ENCODE assay signal across 31 cellular contexts in genomic region chr14:78090820-78091219, GRCh38.
"Had no signal": no experiment of that assay in that cellular context is flagged by ENCODE, and none has a peak within 500 bp of the region (broad histone marks: within the 10 kb centered on the region; RNA-seq: fewer than 3 reads in every experiment).

No MANE protein-coding gene starts in this region.

- H3K36me3 ChIP-seq: neutrophil, ovary, spleen, suprapubic skin, thoracic aorta, thyroid gland, transverse colon, upper lobe of right lung, uterus had no signal

- H3K4me3 Mint-ChIP-seq: naive B cell; naive thymus-derived CD8-positive, alpha-beta T cell; natural killer cell treated with Interleukin-12 subunit alpha and Interleukin-12 subunit beta and Interleukin-15 and Interleukin-18, amount 100 ng/mL, for 72 hours; nephron progenitor cell; neural crest cell; stimulated activated memory B cell treated with anti-CD40 and anti-IgM and Interleukin-4, amounts not matched to agents 10 μg/mL and 1 μg/mL and 100 μg/mL, for 72 hours; stimulated activated naive CD8-positive, alpha-beta T cell treated with anti-CD3 and anti-CD28 coated beads, Interleukin-15, amount 100 ng/mL, for 72 hours; type B pancreatic cell had no signal

- H3K36me3 Mint-ChIP-seq: naive B cell; naive thymus-derived CD8-positive, alpha-beta T cell; natural killer cell treated with Interleukin-12 subunit alpha and Interleukin-12 subunit beta and Interleukin-15 and Interleukin-18, amount 100 ng/mL, for 72 hours; stimulated activated memory B cell treated with anti-CD40 and anti-IgM and Interleukin-4, amounts not matched to agents 10 μg/mL and 1 μg/mL and 100 μg/mL, for 72 hours; type B pancreatic cell had no signal

- H2AFZ ChIP-seq: parathyroid adenoma had no signal

- H3K79me2 ChIP-seq: parathyroid adenoma had no signal

- H3K9me3 ChIP-seq: neutrophil, ovary, psoas muscle, spleen, suprapubic skin, thoracic aorta, thyroid gland, transverse colon, upper lobe of right lung, uterus had no signal

- H3K4me2 ChIP-seq: smooth muscle cell had no signal

- H3K9me3 Mint-ChIP-seq: naive thymus-derived CD8-positive, alpha-beta T cell; natural killer cell treated with Interleukin-12 subunit alpha and Interleukin-12 subunit beta and Interleukin-15 and Interleukin-18, amount 100 ng/mL, for 72 hours; nephron progenitor cell; neural crest cell; stimulated activated memory B cell treated with anti-CD40 and anti-IgM and Interleukin-4, amounts not matched to agents 10 μg/mL and 1 μg/mL and 100 μg/mL, for 72 hours; stimulated activated naive CD8-positive, alpha-beta T cell treated with anti-CD3 and anti-CD28 coated beads, Interleukin-15, amount 100 ng/mL, for 72 hours; type B pancreatic cell had no signal

- H3K9ac ChIP-seq: parathyroid adenoma had no signal

- DNase-seq: naive B cell; naive thymus-derived CD8-positive, alpha-beta T cell; nephron progenitor cell; ovary; posterior cingulate gyrus; psoas muscle; spleen; stimulated activated CD4-positive, alpha-beta T cell treated with anti-CD3 and anti-CD28 coated beads, Interleukin-12 subunit alpha, Interleukin-12 subunit beta, amount 100 ng/mL, for 4 hours; stimulated activated CD4-positive, alpha-beta T cell treated with anti-CD3 and anti-CD28 coated beads, Interleukin-1b, Interleukin-23, amount 100 ng/mL, for 48 hours; stimulated activated CD4-positive, alpha-beta T cell treated with anti-CD3 and anti-CD28 coated beads, Interleukin-4, amount 100 ng/mL, for 1 hour; stimulated activated CD4-positive, alpha-beta T cell treated with anti-CD3 and anti-CD28 coated beads, Interleukin-4, amount 100 ng/mL, for 4 hours; stimulated activated CD8-positive, alpha-beta memory T cell treated with anti-CD3 and anti-CD28 coated beads, Interleukin-4, amount 100 ng/mL, for 48 hours; stimulated activated naive CD4-positive, alpha-beta T cell; stimulated activated naive CD8-positive, alpha-beta T cell treated with anti-CD3 and anti-CD28 coated beads, Interleukin-15, amount 100 ng/mL, for 72 hours; stimulated activated naive CD8-positive, alpha-beta T cell treated with anti-CD3 and anti-CD28 coated beads, Interleukin-15, Interleukin-2, amounts not matched to agents 100 U/mL and 50 U/mL, for 24 hours; substantia nigra; thyroid gland; transverse colon; upper lobe of right lung; uterus had no signal

- H3K27me3 ChIP-seq: neutrophil, ovary, suprapubic skin, thyroid gland, transverse colon, upper lobe of right lung, uterus had no signal

- H3K27ac ChIP-seq: neutrophil, ovary, parathyroid adenoma, psoas muscle, skin epidermis, spleen, suprapubic skin, thoracic aorta, thyroid gland, transverse colon, upper lobe of right lung, uterus had no signal

- H3K4me1 Mint-ChIP-seq: naive B cell; naive thymus-derived CD8-positive, alpha-beta T cell; neural crest cell; stimulated activated memory B cell treated with anti-CD40 and anti-IgM and Interleukin-4, amounts not matched to agents 10 μg/mL and 1 μg/mL and 100 μg/mL, for 72 hours; stimulated activated naive CD8-positive, alpha-beta T cell treated with anti-CD3 and anti-CD28 coated beads, Interleukin-15, amount 100 ng/mL, for 72 hours had no signal

- ATAC-seq: naive thymus-derived CD8-positive, alpha-beta T cell; natural killer cell treated with Interleukin-12 subunit alpha and Interleukin-12 subunit beta and Interleukin-15 and Interleukin-18, amount 100 ng/mL, for 72 hours; psoas muscle; stimulated activated naive CD8-positive, alpha-beta T cell treated with anti-CD3 and anti-CD28 coated beads, Interleukin-15, amount 100 ng/mL, for 72 hours; stimulated activated naive CD8-positive, alpha-beta T cell treated with anti-CD3 and anti-CD28 coated beads, Interleukin-15, Interleukin-2, amounts not matched to agents 100 U/mL and 50 U/mL, for 24 hours; upper lobe of right lung had no signal

- H3K4me3 ChIP-seq: ovary, psoas muscle, skin epidermis, smooth muscle cell, spleen, suprapubic skin, thoracic aorta, thyroid gland, transverse colon, upper lobe of right lung, uterus had no signal

- H3K4me1 ChIP-seq: parathyroid adenoma, spleen, suprapubic skin, thyroid gland, transverse colon, upper lobe of right lung, uterus had no signal

- H3K27ac Mint-ChIP-seq: naive B cell; naive thymus-derived CD8-positive, alpha-beta T cell; natural killer cell treated with Interleukin-12 subunit alpha and Interleukin-12 subunit beta and Interleukin-15 and Interleukin-18, amount 100 ng/mL, for 72 hours; nephron progenitor cell; progenitor cell of endocrine pancreas; stimulated activated memory B cell treated with anti-CD40 and anti-IgM and Interleukin-4, amounts not matched to agents 10 μg/mL and 1 μg/mL and 100 μg/mL, for 72 hours; type B pancreatic cell had no signal
